Comparison of ENCODE assay signal across 17 cellular contexts in the genomic region with DNA sequence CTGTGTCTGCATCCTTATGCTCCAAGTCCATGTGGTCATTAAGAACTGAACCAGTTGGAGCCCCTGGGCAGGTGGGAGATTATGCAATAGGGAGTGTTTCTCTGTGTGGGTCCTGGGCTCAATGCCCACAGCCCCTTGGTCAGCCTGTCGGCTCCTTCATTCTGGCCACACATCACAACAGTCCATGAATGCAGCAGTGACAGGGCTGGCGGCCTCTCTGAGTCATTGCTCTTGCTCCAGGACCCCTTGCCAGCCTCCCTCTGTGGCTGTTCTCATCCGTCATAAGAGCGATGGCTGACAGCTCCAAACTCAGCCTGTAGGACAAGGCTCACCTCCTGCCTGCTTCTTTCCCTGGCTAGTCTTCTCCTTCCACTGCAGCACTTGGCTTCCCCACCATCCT.
DNase-seq lines count a peak whose midpoint lies in the region; FAIRE-seq and TF ChIP-seq lines count a peak whose summit lies in the region.
"Had no signal": no experiment of that assay in that cellular context is flagged by ENCODE, and none has a peak within 500 bp of the region (broad histone marks: within the 10 kb centered on the region; RNA-seq: fewer than 3 reads in every experiment).

No MANE protein-coding gene starts in this region.

- H3K27ac Mint-ChIP-seq in brain: peak overlapping the region in 3 of 5 experiments; percentile 4 to 43 (median 25)
- H3K27ac Mint-ChIP-seq in activated CD4-positive, alpha-beta memory T cell treated with anti-CD3 and anti-CD28 coated beads, Interleukin-2, amount 10 ng/mL, durations not matched to agents 7 days and 5 days: no peak overlapping the region
- H3K27ac Mint-ChIP-seq: CD4-positive, CD25-positive, alpha-beta regulatory T cell; CD8-positive, alpha-beta T cell; GM23338; H9 had no signal

- peaks cover 11% of the 10 kb centered on the region for H3K27me3 Mint-ChIP-seq in brain
- no peaks in the 10 kb centered on the region for H3K27me3 Mint-ChIP-seq in activated CD4-positive, alpha-beta memory T cell treated with anti-CD3 and anti-CD28 coated beads, Interleukin-2, amount 10 ng/mL, durations not matched to agents 7 days and 5 days

- H3K9me3 Mint-ChIP-seq in brain: peaks cover 0 to 7% (median 5%) of the 10 kb centered on the region in 5 experiments
- H3K9me3 Mint-ChIP-seq in activated CD4-positive, alpha-beta memory T cell treated with anti-CD3 and anti-CD28 coated beads, Interleukin-2, amount 10 ng/mL, durations not matched to agents 7 days and 5 days: peaks cover 2% of the 10 kb centered on the region

- no peaks in the 10 kb centered on the region; the same call in 1 of the 2 replicates for H3K9me3 ChIP-seq in BE2C
- H3K9me3 ChIP-seq: Caco-2 had no signal

- DNase-seq in ELF-1 (ENCODE audit: low read depth, low spot score) (peak; percentile 11), HTR-8/SVneo (ENCODE audit: insufficient read length, low spot score) (no peak), BE2C (no peak), NCI-H524 (lab: John Stamatoyannopoulos, UW) (no peak)
- DNase-seq in activated CD4-positive, alpha-beta memory T cell treated with anti-CD3 and anti-CD28 coated beads, Interleukin-2, amount 10 ng/mL, durations not matched to agents 7 days and 5 days: no peak
- DNase-seq: Caco-2; CD4-positive, CD25-positive, alpha-beta regulatory T cell; CD8-positive, alpha-beta T cell; DMS153; DND-41; GF-D8; H9 had no signal

- TF ChIP-seq CTCF in brain (conservative IDR thresholded peaks at IDR 0.05): no peak
- TF ChIP-seq CTCF in BE2C (IDR thresholded peaks at IDR 0.05; ENCODE audit: low read depth, low read length): no peak

- no peak overlapping the region for H3K4me3 Mint-ChIP-seq in brain
- H3K4me3 Mint-ChIP-seq in activated CD4-positive, alpha-beta memory T cell treated with anti-CD3 and anti-CD28 coated beads, Interleukin-2, amount 10 ng/mL, durations not matched to agents 7 days and 5 days: no peak overlapping the region
- H3K4me3 Mint-ChIP-seq: CD4-positive, CD25-positive, alpha-beta regulatory T cell; CD8-positive, alpha-beta T cell; GM23338; H9 had no signal

- FAIRE-seq in HTR-8/SVneo (lab: Jason Lieb, UNC): peak; percentile 49
- FAIRE-seq: GM12891, GM18507 had no signal

- H3K4me1 Mint-ChIP-seq in brain: peaks cover 7% of the 10 kb centered on the region
- H3K4me1 Mint-ChIP-seq in activated CD4-positive, alpha-beta memory T cell treated with anti-CD3 and anti-CD28 coated beads, Interleukin-2, amount 10 ng/mL, durations not matched to agents 7 days and 5 days: no peaks in the 10 kb centered on the region
- H3K4me1 Mint-ChIP-seq: CD4-positive, CD25-positive, alpha-beta regulatory T cell; GM23338 had no signal

- H3K27me3 ChIP-seq in BE2C: no peaks in the 10 kb centered on the region
- H3K27me3 ChIP-seq: BLaER1 had no signal

- H3K36me3 ChIP-seq in BE2C: no peaks in the 10 kb centered on the region
- H3K36me3 ChIP-seq: BLaER1 had no signal

- no peaks in the 10 kb centered on the region for H3K4me1 ChIP-seq in BE2C
- H3K4me1 ChIP-seq: BLaER1, Caco-2 had no signal

- H3K36me3 Mint-ChIP-seq in brain: no peaks in the 10 kb centered on the region
- no peaks in the 10 kb centered on the region for H3K36me3 Mint-ChIP-seq in activated CD4-positive, alpha-beta memory T cell treated with anti-CD3 and anti-CD28 coated beads, Interleukin-2, amount 10 ng/mL, durations not matched to agents 7 days and 5 days (ENCODE audit: low read depth)
- H3K36me3 Mint-ChIP-seq: CD4-positive, CD25-positive, alpha-beta regulatory T cell; CD8-positive, alpha-beta T cell had no signal

- POLR2A ChIA-PET in activated CD4-positive, alpha-beta memory T cell treated with anti-CD3 and anti-CD28 coated beads, Interleukin-2, amount 10 ng/mL, durations not matched to agents 7 days and 5 days (lab: Charles Lee): no interaction called here

- H3K4me3 ChIP-seq in BE2C (ENCODE audit: low read depth, low read length): no peak overlapping the region
- H3K4me3 ChIP-seq: BLaER1, GM23338 had no signal

- CTCF ChIA-PET in activated CD4-positive, alpha-beta memory T cell treated with anti-CD3 and anti-CD28 coated beads, Interleukin-2, amount 10 ng/mL, durations not matched to agents 7 days and 5 days (lab: Charles Lee): no interaction called here
